Comparison of ENCODE assay signal across 1 cellular context in genomic region chr14:103709814-103710213, GRCh38.
TF ChIP-seq lines count a peak whose summit lies in the region.

No MANE protein-coding gene starts in this region.

TF ChIP-seq in K562, 482 proteins besides CTCF, POLR2A, EP300 and RAD21 (continued from another document):
- TF ChIP-seq ZFP91 (CRISPR knock-in tag; IDR thresholded peaks at IDR 0.05), result no peak
- 0 out of 2 replicates have a peak, but pooled peaks have one; percentile 12 for TF ChIP-seq RBFOX2 (IDR thresholded peaks at IDR 0.05; ENCODE audit: low read depth, low read length)
